In the genomic region with DNA sequence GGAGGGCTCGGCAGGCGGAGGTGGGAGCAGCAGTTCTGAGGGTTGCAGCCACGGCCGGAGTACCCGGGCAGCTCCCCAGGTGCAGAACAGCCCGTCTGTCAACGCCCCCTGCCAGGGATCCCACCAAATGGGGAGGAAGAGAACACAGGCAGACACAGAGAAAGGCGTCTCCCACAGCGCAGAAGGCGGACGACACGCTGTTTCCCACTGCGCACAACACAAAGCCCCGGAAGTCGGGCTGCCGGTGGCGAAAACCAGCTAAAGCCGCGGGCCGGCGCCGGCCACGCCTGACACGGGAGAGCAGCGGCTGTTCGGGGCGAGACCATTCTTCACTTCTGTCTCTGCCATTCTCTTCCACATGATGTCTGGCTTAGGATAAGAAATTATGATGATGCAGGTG, we compare ENCODE assay signal across 1 cellular context.
TF ChIP-seq lines count a peak whose summit lies in the region.

No MANE protein-coding gene starts in this region.

TF ChIP-seq in SK-N-SH, 30 proteins besides CTCF, POLR2A, EP300 and RAD21 (continued from another document):
- TF ChIP-seq, protein P1, sequence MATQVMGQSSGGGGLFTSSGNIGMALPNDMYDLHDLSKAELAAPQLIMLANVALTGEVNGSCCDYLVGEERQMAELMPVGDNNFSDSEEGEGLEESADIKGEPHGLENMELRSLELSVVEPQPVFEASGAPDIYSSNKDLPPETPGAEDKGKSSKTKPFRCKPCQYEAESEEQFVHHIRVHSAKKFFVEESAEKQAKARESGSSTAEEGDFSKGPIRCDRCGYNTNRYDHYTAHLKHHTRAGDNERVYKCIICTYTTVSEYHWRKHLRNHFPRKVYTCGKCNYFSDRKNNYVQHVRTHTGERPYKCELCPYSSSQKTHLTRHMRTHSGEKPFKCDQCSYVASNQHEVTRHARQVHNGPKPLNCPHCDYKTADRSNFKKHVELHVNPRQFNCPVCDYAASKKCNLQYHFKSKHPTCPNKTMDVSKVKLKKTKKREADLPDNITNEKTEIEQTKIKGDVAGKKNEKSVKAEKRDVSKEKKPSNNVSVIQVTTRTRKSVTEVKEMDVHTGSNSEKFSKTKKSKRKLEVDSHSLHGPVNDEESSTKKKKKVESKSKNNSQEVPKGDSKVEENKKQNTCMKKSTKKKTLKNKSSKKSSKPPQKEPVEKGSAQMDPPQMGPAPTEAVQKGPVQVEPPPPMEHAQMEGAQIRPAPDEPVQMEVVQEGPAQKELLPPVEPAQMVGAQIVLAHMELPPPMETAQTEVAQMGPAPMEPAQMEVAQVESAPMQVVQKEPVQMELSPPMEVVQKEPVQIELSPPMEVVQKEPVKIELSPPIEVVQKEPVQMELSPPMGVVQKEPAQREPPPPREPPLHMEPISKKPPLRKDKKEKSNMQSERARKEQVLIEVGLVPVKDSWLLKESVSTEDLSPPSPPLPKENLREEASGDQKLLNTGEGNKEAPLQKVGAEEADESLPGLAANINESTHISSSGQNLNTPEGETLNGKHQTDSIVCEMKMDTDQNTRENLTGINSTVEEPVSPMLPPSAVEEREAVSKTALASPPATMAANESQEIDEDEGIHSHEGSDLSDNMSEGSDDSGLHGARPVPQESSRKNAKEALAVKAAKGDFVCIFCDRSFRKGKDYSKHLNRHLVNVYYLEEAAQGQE (IDR thresholded peaks at IDR 0.05; ENCODE audit: low read depth, low read length), result no peak
- TF ChIP-seq EZH2phosphoT487 (IDR thresholded peaks at IDR 0.05; ENCODE audit: borderline replicate concordance, low read depth) (no peak), TCF12 (IDR thresholded peaks at IDR 0.05) (no peak)
